23 cellular contexts compared by ENCODE assay signal in genomic region chr10:110777661-110778060, GRCh38.
"Had no signal": no experiment of that assay in that cellular context is flagged by ENCODE, and none has a peak within 500 bp of the region (broad histone marks: within the 10 kb centered on the region; RNA-seq: fewer than 3 reads in every experiment).

No MANE protein-coding gene starts in this region.

- H3K36me3 ChIP-seq: ascending aorta had no signal

- H3K27me3 ChIP-seq: ascending aorta, body of pancreas, SJSA1 had no signal

- H3K4me3 ChIP-seq: ascending aorta, body of pancreas, SJSA1 had no signal

- ATAC-seq: activated CD4-positive, CD25-positive, alpha-beta regulatory T cell treated with anti-CD3 and anti-CD28 coated beads, Interleukin-2, amount 50 U/mL, for 24 hours; activated CD8-positive, alpha-beta T cell treated with anti-CD3 and anti-CD28 coated beads, Interleukin-2, amount 10 ng/mL, durations not matched to agents 7 days and 5 days; body of pancreas; Panc1; SK-N-SH treated with all-trans-retinoic acid at 6 μM for 48 hours had no signal

- H3K4me1 ChIP-seq: ascending aorta, body of pancreas had no signal

- DNase-seq: activated CD4-positive, alpha-beta T cell treated with anti-CD3 and anti-CD28 coated beads for 4 hours; activated CD8-positive, alpha-beta memory T cell treated with anti-CD3 and anti-CD28 coated beads, Interleukin-2, amount 50 U/mL, for 48 hours; activated CD8-positive, alpha-beta T cell treated with anti-CD3 and anti-CD28 coated beads, Interleukin-2, amount 10 ng/mL, durations not matched to agents 7 days and 5 days; activated naive CD4-positive, alpha-beta T cell treated with anti-CD3 and anti-CD28 coated beads, Interleukin-2, amount 50 U/mL, for 16 hours; activated T-cell treated with anti-CD3 and anti-CD28 coated beads, Interleukin-2, amount 50 U/mL, for 1 hour; body of pancreas; NCI-H1092; NCI-H1417; NCI-H1930; NCI-H345; NCI-H510A treated with DMSO at 0.1 percent for 48 hours; NCI-H69; NK-92 treated with Interleukin-12 subunit alpha and Interleukin-12 subunit beta, amount 100 ng/mL, for 24 hours; OCI-M1; RPMI8226; SHP77; SW 1271 had no signal

- H3K9me3 ChIP-seq: ascending aorta, body of pancreas, SJSA1 had no signal

- H3K27ac ChIP-seq: ascending aorta, body of pancreas, KMS-11, SJSA1 had no signal
